ENCODE assay signal across 17 cellular contexts in the genomic region with DNA sequence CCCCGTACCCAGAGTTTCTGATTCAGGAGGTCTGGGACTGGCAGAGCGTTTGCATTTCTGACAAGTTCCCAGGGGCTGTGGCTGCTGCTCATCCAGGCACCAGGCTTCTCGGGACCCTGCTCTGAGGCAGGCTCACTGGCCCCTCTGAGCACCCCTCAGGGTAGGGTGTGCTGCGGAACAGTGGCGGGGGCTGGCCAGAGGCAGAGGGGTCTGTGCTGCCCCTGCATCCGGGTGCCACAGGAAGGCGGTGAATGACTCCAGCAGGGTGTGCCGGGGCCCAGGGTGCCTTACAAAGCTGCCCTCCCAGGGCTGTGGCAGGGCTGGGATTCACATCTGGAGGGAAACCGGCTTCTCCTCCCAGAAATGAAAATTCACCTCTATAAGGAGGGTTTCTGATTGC.
DNase-seq lines count a peak whose midpoint lies in the region; ATAC-seq and TF ChIP-seq lines count a peak whose summit lies in the region.
"Had no signal": no experiment of that assay in that cellular context is flagged by ENCODE, and none has a peak within 500 bp of the region (broad histone marks: within the 10 kb centered on the region; RNA-seq: fewer than 3 reads in every experiment).

No MANE protein-coding gene starts in this region.

- peaks cover 92 to 99% of the 10 kb centered on the region in 2 donors for H3K36me3 Mint-ChIP-seq in CD14-positive monocyte
- H3K36me3 Mint-ChIP-seq: CD4-positive, alpha-beta memory T cell had no signal

- H2BK120ac ChIP-seq in neuronal stem cell (ENCODE audit: low read depth, low read length): no peak overlapping the region

- H3K27ac ChIP-seq in esophagus muscularis mucosa (replicated peaks in 1 of 4): peak overlapping the region; percentile 25 to 95 (median 69)
- H3K27ac ChIP-seq in neuronal stem cell (replicated peaks; ENCODE audit: low read length): no peak overlapping the region
- H3K27ac ChIP-seq in stomach smooth muscle (ENCODE audit: low read length): peak overlapping the region; percentile 24
- H3K27ac ChIP-seq: C4-2B, GM23248 had no signal

- H3K79me1 ChIP-seq in neuronal stem cell (ENCODE audit: low read depth, low read length): no peaks in the 10 kb centered on the region

- H3K9me3 ChIP-seq in esophagus muscularis mucosa (no peaks in the 10 kb centered on the region), neuronal stem cell (replicated peaks in 1 of 2; ENCODE audit: control insufficient read depth in 2 of 2, insufficient read depth in 1 of 2, low read depth in 1 of 2, low read length in 2 of 2) (peaks cover 0 to 15% of the 10 kb centered on the region in 2 donors), stomach smooth muscle (ENCODE audit: control insufficient read depth in 2 of 2, low read length in 2 of 2) (peaks cover 0 to 4% of the 10 kb centered on the region in 2 donors)

- H3K27me3 ChIP-seq in esophagus muscularis mucosa (no peaks in the 10 kb centered on the region), neuronal stem cell (ENCODE audit: control insufficient read depth in 3 of 3, insufficient read depth in 3 of 3, low read depth in 1 of 3, low read length in 3 of 3) (no peaks in the 10 kb centered on the region), stomach smooth muscle (ENCODE audit: control insufficient read depth in 1 of 2, insufficient read depth in 2 of 2, low read length in 2 of 2) (no peaks in the 10 kb centered on the region)

- H3K23ac ChIP-seq in neuronal stem cell (ENCODE audit: low read depth, low read length, poor library complexity): peak overlapping the region; percentile 34

- H3K9ac ChIP-seq in neuronal stem cell (ENCODE audit: low read depth, low read length, poor library complexity): no peak overlapping the region
- H3K9ac ChIP-seq in stomach smooth muscle (ENCODE audit: low read length in 2 of 2): no peak overlapping the region
- H3K9ac ChIP-seq: GM23248 had no signal

- no peak overlapping the region for H2BK12ac ChIP-seq in neuronal stem cell (ENCODE audit: low read length)

- H3K4ac ChIP-seq in neuronal stem cell (ENCODE audit: low read length): no peak overlapping the region

- H3K4me1 ChIP-seq in esophagus muscularis mucosa: peaks cover 0 to 58% (median 57%) of the 10 kb centered on the region in 4 donors
- peaks cover 2 to 4% of the 10 kb centered on the region in 2 donors for H3K4me1 ChIP-seq in neuronal stem cell (ENCODE audit: control insufficient read depth in 2 of 2, insufficient read depth in 1 of 2, low read depth in 1 of 2, low read length in 2 of 2)
- H3K4me1 ChIP-seq in stomach smooth muscle (ENCODE audit: control insufficient read depth, insufficient read depth, low read length): peaks cover 61% of the 10 kb centered on the region

- H3K4me2 ChIP-seq in neuronal stem cell (ENCODE audit: insufficient read depth, low read length, poor library complexity, severe bottlenecking): no peak overlapping the region

- no peak overlapping the region for H3K14ac ChIP-seq in neuronal stem cell (ENCODE audit: low read length)

- peaks cover 9 to 55% (median 18%) of the 10 kb centered on the region in 4 donors for H3K36me3 ChIP-seq in esophagus muscularis mucosa
- peaks cover 0 to 29% of the 10 kb centered on the region in 2 donors for H3K36me3 ChIP-seq in neuronal stem cell (replicated peaks in 1 of 2; ENCODE audit: control insufficient read depth in 2 of 2, insufficient read depth in 2 of 2, low read length in 2 of 2)
- H3K36me3 ChIP-seq in stomach smooth muscle (ENCODE audit: control insufficient read depth in 2 of 2, insufficient read depth in 2 of 2, low read length in 2 of 2): peaks cover 36 to 45% of the 10 kb centered on the region in 2 donors

- H3K4me3 ChIP-seq in esophagus muscularis mucosa (no peak overlapping the region), neuronal stem cell (ENCODE audit: low read length in 2 of 2) (no peak overlapping the region), stomach smooth muscle (ENCODE audit: low read length in 2 of 2) (no peak overlapping the region)
- H3K4me3 ChIP-seq: GM23248 had no signal

- H4K91ac ChIP-seq in neuronal stem cell (ENCODE audit: low read depth, low read length, poor library complexity): no peak overlapping the region

- ATAC-seq in GM18520 (IDR thresholded peaks at IDR 0.05; ENCODE audit: unreplicated experiment): no peak
- no peak for ATAC-seq in HG03565 (IDR thresholded peaks at IDR 0.05; ENCODE audit: unreplicated experiment)
- ATAC-seq: HCT116 had no signal

- DNase-seq in CD14-positive monocyte (ENCODE audit: low spot score) (no peak), esophagus muscularis mucosa (ENCODE audit: extremely low spot score) (no peak), neuronal stem cell (ENCODE audit: low spot score) (no peak)
- no peak for DNase-seq in activated CD4-positive, CD25-positive, alpha-beta regulatory T cell treated with anti-CD3 and anti-CD28 coated beads, Interleukin-2, amount 50 U/mL, for 72 hours
- DNase-seq: CD4-positive, alpha-beta memory T cell; DMS153; DMS79; GDM1; GM23248; HFFc6; KG1 had no signal

- H2AK5ac ChIP-seq in neuronal stem cell (ENCODE audit: low read depth, low read length): peak overlapping the region; percentile 27

- H3K9me3 Mint-ChIP-seq in CD14-positive monocyte: peaks cover 11 to 23% (median 16%) of the 10 kb centered on the region in 7 donors

- peak overlapping the region; percentile 72 for H3K18ac ChIP-seq in neuronal stem cell (ENCODE audit: low read length)

- no peak for TF ChIP-seq POLR2A in esophagus muscularis mucosa (IDR thresholded peaks at IDR 0.05; ENCODE audit: low read depth)

- H3K4me3 Mint-ChIP-seq in CD14-positive monocyte: no peak overlapping the region
- H3K4me3 Mint-ChIP-seq: B cell; CD4-positive, alpha-beta memory T cell; HFFc6 had no signal

- H2BK5ac ChIP-seq in neuronal stem cell (ENCODE audit: low read length): no peak overlapping the region

- H4K8ac ChIP-seq in neuronal stem cell (ENCODE audit: low read depth, low read length): no peak overlapping the region

- 100% methylated on average over 2 of the region's 9 CpGs for WGBS in esophagus muscularis mucosa
- WGBS in neuronal stem cell (ENCODE audit: extremely low coverage in 2 of 2, insufficient read length in 2 of 2, insufficient replicate concordance in 1 of 2), 2 donors: no CpG with 5 or more reads among the region's 9 CpGs

- peaks cover 29% of the 10 kb centered on the region for H3K4me1 Mint-ChIP-seq in CD14-positive monocyte
- H3K4me1 Mint-ChIP-seq: B cell; CD4-positive, alpha-beta memory T cell had no signal

- no peak overlapping the region for H2AFZ ChIP-seq in neuronal stem cell (ENCODE audit: low read length)
- H2AFZ ChIP-seq: GM23248 had no signal

- H3K27ac Mint-ChIP-seq in CD14-positive monocyte: peak overlapping the region in 4 of 7 donors; percentile 19 to 77 (median 60)
- H3K27ac Mint-ChIP-seq: B cell; CD4-positive, alpha-beta memory T cell; HFFc6 had no signal

- TF ChIP-seq EP300 in esophagus muscularis mucosa (IDR thresholded peaks at IDR 0.05): no peak

- no peak overlapping the region for H2BK15ac ChIP-seq in neuronal stem cell (ENCODE audit: low read length)

- peaks cover 10 to 42% (median 40%) of the 10 kb centered on the region in 3 donors for H3K27me3 Mint-ChIP-seq in CD14-positive monocyte (ENCODE audit: low read depth in 3 of 3)
- H3K27me3 Mint-ChIP-seq: B cell had no signal

- TF ChIP-seq CTCF in CD14-positive monocyte (IDR thresholded peaks at IDR 0.05) (no peak), esophagus muscularis mucosa (IDR thresholded peaks at IDR 0.05) (no peak)

- intact Hi-C loops in CD14-positive monocyte (cut with micrococcal nuclease) (no loop called here), esophagus muscularis mucosa (cut with DNase I) (no loop called here)
